In the genomic region with DNA sequence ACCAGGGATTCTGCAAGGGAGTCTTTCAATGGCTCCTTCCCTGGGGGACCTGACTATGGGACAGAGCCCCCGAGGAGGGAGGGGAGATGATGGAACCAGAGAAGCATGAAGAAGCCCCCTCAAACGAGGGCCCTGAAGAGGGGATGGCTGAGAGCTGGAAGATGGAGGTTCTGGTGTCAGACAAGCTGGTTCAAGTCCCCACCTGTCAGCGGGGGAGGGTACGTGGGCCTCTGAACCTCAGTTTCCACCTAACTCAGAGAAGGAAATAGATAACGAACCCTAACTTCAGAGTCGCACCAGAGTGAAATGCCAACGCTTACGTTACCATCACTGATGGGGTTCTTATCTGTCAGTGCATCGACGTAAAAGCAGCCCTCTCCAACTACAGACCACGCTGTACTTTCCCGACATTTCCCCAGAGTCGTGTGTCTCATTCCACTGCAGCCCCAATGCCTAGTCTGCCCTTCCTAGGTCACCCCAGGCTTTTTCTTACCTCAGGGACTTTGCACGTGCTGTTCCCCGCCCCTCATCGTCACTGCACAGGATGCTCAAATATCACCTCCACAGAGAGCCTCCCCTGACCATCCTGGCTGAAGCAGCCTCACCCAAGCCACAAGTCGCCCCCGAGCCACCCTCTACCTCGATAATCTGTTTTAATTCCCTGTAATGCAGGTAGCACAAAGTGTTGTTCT, we compare ENCODE assay signal across 13 cellular contexts.
DNase-seq lines count a peak whose midpoint lies in the region; ATAC-seq and FAIRE-seq lines count a peak whose summit lies in the region.
"Had no signal": no experiment of that assay in that cellular context is flagged by ENCODE, and none has a peak within 500 bp of the region (broad histone marks: within the 10 kb centered on the region; RNA-seq: fewer than 3 reads in every experiment).

No MANE protein-coding gene starts in this region.

- DNase-seq in activated CD8-positive, alpha-beta memory T cell treated with anti-CD3 and anti-CD28 coated beads, Interleukin-2, amount 50 U/mL, for 24 hours (ENCODE audit: extremely low read depth): peak; percentile 39
- DNase-seq in activated CD8-positive, alpha-beta memory T cell treated with anti-CD3 and anti-CD28 coated beads for 24 hours: no peak
- DNase-seq in T-helper 9 cell: peak; percentile 40
- peak; percentile 25 for DNase-seq in central memory CD4-positive, alpha-beta T cell
- DNase-seq in stimulated activated CD8-positive, alpha-beta memory T cell treated with anti-CD3 and anti-CD28 coated beads, Interleukin-15, amount 100 ng/mL, for 48 hours (ENCODE audit: low read depth in 2 of 2): peak; percentile 53 to 59
- no peak for DNase-seq in cerebellar nuclear complex (lab: John Stamatoyannopoulos, UW)
- DNase-seq in GM19239 (ENCODE audit: insufficient read length, low spot score): no peak
- DNase-seq: ACHN, DMS 273 treated with DMSO at 0.1 percent for 48 hours, NCI-H446, PC-3, transverse colon had no signal

- FAIRE-seq in GM19239 (lab: Jason Lieb, UNC): no peak

- ATAC-seq in GM21717 (IDR thresholded peaks at IDR 0.05; ENCODE audit: unreplicated experiment): no peak
- ATAC-seq: PC-3 had no signal

Comparison
In these comparisons a context has a peak if more than half of its experiments do, and no peak if none do; other contexts are left out.
1. DNase-seq: peak in activated CD8-positive, alpha-beta memory T cell treated with anti-CD3 and anti-CD28 coated beads, Interleukin-2, amount 50 U/mL, for 24 hours (single experiment), T-helper 9 cell (single experiment), central memory CD4-positive, alpha-beta T cell (single experiment) and stimulated activated CD8-positive, alpha-beta memory T cell treated with anti-CD3 and anti-CD28 coated beads, Interleukin-15, amount 100 ng/mL, for 48 hours (2 of 2); none in activated CD8-positive, alpha-beta memory T cell treated with anti-CD3 and anti-CD28 coated beads for 24 hours (single experiment), cerebellar nuclear complex (0 of 2) and GM19239 (single experiment).